8 cellular contexts compared by ENCODE assay signal in genomic region chr17:733743-734142, GRCh38. TPM values are rescaled to one million over a fixed set of nuclear protein-coding genes. Genes with fewer than 3 reads are reported as not detected.
DNase-seq lines count a peak whose midpoint lies in the region; ATAC-seq, FAIRE-seq and TF ChIP-seq lines count a peak whose summit lies in the region.

No MANE protein-coding gene starts in this region.

- H2AFZ ChIP-seq in IMR-90 (replicated peaks; ENCODE audit: low read length, poor library complexity): no peak overlapping the region
- H2AFZ ChIP-seq in mammary epithelial cell (ENCODE audit: low read depth, low read length): no peak overlapping the region

- ATAC-seq in CD4-positive, CD25-positive, alpha-beta regulatory T cell (ENCODE audit: low read depth in 2 of 2): no peak
- ATAC-seq in IMR-90 (ENCODE audit: low read depth): no peak
- ATAC-seq in naive thymus-derived CD4-positive, alpha-beta T cell: no peak
- no peak for ATAC-seq in left lung
- no peak for ATAC-seq in HG03571 (IDR thresholded peaks at IDR 0.05; ENCODE audit: unreplicated experiment)

- 38% methylated on average over 2 of the region's 10 CpGs; no CpG with 5 or more reads in 1 of the 2 experiments for WGBS in IMR-90 (ENCODE audit: extremely low coverage in 2 of 2, insufficient read length in 1 of 2), 2 experiments
- WGBS in mammary epithelial cell (ENCODE audit: low coverage, missing lambda C conversion rate): 81% methylated on average over 8 of the region's 10 CpGs

- no peak overlapping the region for H3K27ac Mint-ChIP-seq in CD4-positive, CD25-positive, alpha-beta regulatory T cell
- peak overlapping the region in 2 of 9 donors; percentile 23 to 86 for H3K27ac Mint-ChIP-seq in naive thymus-derived CD4-positive, alpha-beta T cell

- no peak for TF ChIP-seq POLR2A in IMR-90 (IDR thresholded peaks at IDR 0.05; ENCODE audit: low read depth, low read length)

- peaks cover 30% of the 10 kb centered on the region for H3K27me3 Mint-ChIP-seq in CD4-positive, CD25-positive, alpha-beta regulatory T cell
- peaks cover 0 to 9% (median 0%) of the 10 kb centered on the region in 5 donors for H3K27me3 Mint-ChIP-seq in naive thymus-derived CD4-positive, alpha-beta T cell

- intact Hi-C loops in IMR-90 (cut with micrococcal nuclease): loop anchor here (5.0 kb wide), 1 partner anchor 249 kb away; no protein-coding TSS in a partner anchor
- intact Hi-C loops in mammary epithelial cell (cut with micrococcal nuclease): loop anchor here (5.0 kb wide), 1 partner anchor 249 kb away; no protein-coding TSS in a partner anchor
- intact Hi-C loops in naive thymus-derived CD4-positive, alpha-beta T cell (cut with micrococcal nuclease): loop anchor here in 1 of 2 donors (1.0 to 5.0 kb wide), 3 partner anchors 19 to 244 kb away; partner anchors contain the start of genes GEMIN4, GLOD4, MRM3 and NXN
- intact Hi-C loops in left lung (cut with DNase I): no loop called here

- H3K27ac ChIP-seq in CD4-positive, CD25-positive, alpha-beta regulatory T cell (ENCODE audit: insufficient read depth, low read length, poor library complexity, severe bottlenecking): no peak overlapping the region
- no peak overlapping the region; the same call in 1 of the 2 replicates for H3K27ac ChIP-seq in IMR-90 (ENCODE audit: insufficient read depth, low read length)
- H3K27ac ChIP-seq in mammary epithelial cell (ENCODE audit: insufficient read depth, low read depth, low read length): peak overlapping the region; percentile 31
- no peak overlapping the region for H3K27ac ChIP-seq in naive thymus-derived CD4-positive, alpha-beta T cell (ENCODE audit: low read depth, low read length)
- no peak overlapping the region for H3K27ac ChIP-seq in left lung

- BruUV-seq in IMR-90 (replicated peaks; lab: Mats Ljungman, UMichigan) (TSS peak; percentile 28), mammary epithelial cell (replicated peaks; lab: Mats Ljungman, UMichigan) (TSS peak; percentile 16)

- no peak overlapping the region for H2BK20ac ChIP-seq in IMR-90 (ENCODE audit: low read depth, low read length)

- no peak overlapping the region for H4K91ac ChIP-seq in IMR-90 (ENCODE audit: insufficient read depth, low read depth, low read length)

- TF ChIP-seq CTCF in IMR-90 (conservative IDR thresholded peaks at IDR 0.05; ENCODE audit: low read depth, low read length): no peak
- TF ChIP-seq CTCF in mammary epithelial cell (conservative IDR thresholded peaks at IDR 0.05 in 1 of 2, IDR thresholded peaks at IDR 0.05 in 1 of 2; ENCODE audit: extremely low read depth in 1 of 2, insufficient read depth in 1 of 2, low read depth in 1 of 2, low read length in 2 of 2): no peak
- TF ChIP-seq CTCF in left lung (IDR thresholded peaks at IDR 0.05): no peak

- no peaks in the 10 kb centered on the region for H3K36me3 Mint-ChIP-seq in CD4-positive, CD25-positive, alpha-beta regulatory T cell
- peaks cover 0 to 16% (median 0%) of the 10 kb centered on the region in 5 donors for H3K36me3 Mint-ChIP-seq in naive thymus-derived CD4-positive, alpha-beta T cell

- dilution Hi-C loops in IMR-90 (cut with HindIII; ENCODE audit: low sequenced_read_pairs, unreplicated experiment) (no loop called here), mammary epithelial cell (cut with HindIII; ENCODE audit: low sequenced_read_pairs) (no loop called here)

- no peaks in the 10 kb centered on the region for H3K9me3 ChIP-seq in CD4-positive, CD25-positive, alpha-beta regulatory T cell (ENCODE audit: control insufficient read depth in 2 of 2, low read length in 2 of 2)
- H3K9me3 ChIP-seq in IMR-90 (ENCODE audit: control insufficient read depth, insufficient read depth, low read length) (no peaks in the 10 kb centered on the region), mammary epithelial cell (replicated peaks; ENCODE audit: insufficient read depth, low read length) (no peaks in the 10 kb centered on the region), left lung (no peaks in the 10 kb centered on the region)
- no peaks in the 10 kb centered on the region for H3K9me3 ChIP-seq in naive thymus-derived CD4-positive, alpha-beta T cell (ENCODE audit: control insufficient read depth in 2 of 3, low read length in 3 of 3)

- H3K9me1 ChIP-seq in IMR-90 (ENCODE audit: insufficient read depth, low read length): peaks cover 8% of the 10 kb centered on the region

- H2AK9ac ChIP-seq in IMR-90 (replicated peaks; ENCODE audit: low read depth, low read length, poor library complexity): no peak overlapping the region

- no peak overlapping the region for H2BK120ac ChIP-seq in IMR-90 (ENCODE audit: low read depth, low read length)

- TF ChIP-seq RAD21 in IMR-90 (IDR thresholded peaks at IDR 0.05; ENCODE audit: low read length): no peak

- peaks cover 13% of the 10 kb centered on the region for H3K4me1 ChIP-seq in CD4-positive, CD25-positive, alpha-beta regulatory T cell (ENCODE audit: control insufficient read depth, insufficient read depth, low read length, poor library complexity, severe bottlenecking)
- peaks cover 10% of the 10 kb centered on the region for H3K4me1 ChIP-seq in IMR-90 (ENCODE audit: control insufficient read depth, insufficient read depth, low read length)
- H3K4me1 ChIP-seq in mammary epithelial cell (ENCODE audit: insufficient read depth, low read length): peaks cover 43% of the 10 kb centered on the region
- peaks cover 4 to 9% of the 10 kb centered on the region in 2 donors for H3K4me1 ChIP-seq in naive thymus-derived CD4-positive, alpha-beta T cell (ENCODE audit: control insufficient read depth in 2 of 2, insufficient read depth in 2 of 2, low read length in 2 of 2)
- peaks cover 0 to 21% of the 10 kb centered on the region in 2 donors for H3K4me1 ChIP-seq in left lung

- POLR2A ChIA-PET in IMR-90 (lab: Charles Lee; ENCODE audit: unreplicated experiment): no interaction called here
- POLR2A ChIA-PET in naive thymus-derived CD4-positive, alpha-beta T cell (lab: Charles Lee): no interaction called here

- peak overlapping the region in 1 of 2 experiments; percentile 63; a peak in 2 of 4 replicates for H4K8ac ChIP-seq in IMR-90 (ENCODE audit: low read depth in 2 of 2, low read length in 2 of 2)

- H2BK15ac ChIP-seq in IMR-90 (ENCODE audit: low read depth, low read length): no peak overlapping the region

- 0 out of 2 replicates have a peak overlapping the region, but pooled peaks have one; percentile 38 for H4K5ac ChIP-seq in IMR-90 (ENCODE audit: low read depth, low read length)

- H3K36me3 ChIP-seq in CD4-positive, CD25-positive, alpha-beta regulatory T cell (ENCODE audit: control insufficient read depth, insufficient read depth, low read length): no peaks in the 10 kb centered on the region
- peaks cover 11% of the 10 kb centered on the region for H3K36me3 ChIP-seq in IMR-90 (ENCODE audit: control insufficient read depth, insufficient read depth, low read length)
- H3K36me3 ChIP-seq in mammary epithelial cell (ENCODE audit: insufficient read depth, low read length): peaks cover 4% of the 10 kb centered on the region
- H3K36me3 ChIP-seq in naive thymus-derived CD4-positive, alpha-beta T cell (ENCODE audit: control insufficient read depth in 2 of 3, insufficient read depth in 3 of 3, low read length in 3 of 3): no peaks in the 10 kb centered on the region
- H3K36me3 ChIP-seq in left lung: peaks cover 0 to 10% of the 10 kb centered on the region in 2 donors

- no peak for FAIRE-seq in GM19239 (lab: Jason Lieb, UNC)

- H3K4me3 ChIP-seq in CD4-positive, CD25-positive, alpha-beta regulatory T cell (ENCODE audit: low read depth, low read length): no peak overlapping the region
- H3K4me3 ChIP-seq in IMR-90 (ENCODE audit: insufficient read depth, low read depth, low read length) (peak overlapping the region; percentile 55; the same call in 1 of the 2 replicates), mammary epithelial cell (replicated peaks in 1 of 3; ENCODE audit: insufficient read depth in 1 of 3, low read depth in 2 of 3, low read length in 3 of 3) (peak overlapping the region; percentile 32 to 85 (median 55)), left lung (peak overlapping the region in 1 of 2 donors; percentile 72)
- H3K4me3 ChIP-seq in naive thymus-derived CD4-positive, alpha-beta T cell (ENCODE audit: low read length): no peak overlapping the region

- no peak overlapping the region for H3K18ac ChIP-seq in IMR-90 (ENCODE audit: low read depth, low read length)

- peak overlapping the region; percentile 81 to 89 (median 82) for H3K4me3 Mint-ChIP-seq in CD4-positive, CD25-positive, alpha-beta regulatory T cell
- H3K4me3 Mint-ChIP-seq in naive thymus-derived CD4-positive, alpha-beta T cell: peak overlapping the region; percentile 68 to 88 (median 78)

- H3K79me2 ChIP-seq in mammary epithelial cell (ENCODE audit: insufficient read depth, low read length): peaks cover 68% of the 10 kb centered on the region

- H2BK5ac ChIP-seq in IMR-90 (ENCODE audit: low read depth, low read length, poor library complexity, severe bottlenecking): no peak overlapping the region

- CTCF ChIA-PET in IMR-90 (lab: Yijun Ruan, JAX): no interaction called here
- CTCF ChIA-PET in mammary epithelial cell (lab: Charles Lee; ENCODE audit: low non-redundant PET): no interaction called here
- CTCF ChIA-PET in naive thymus-derived CD4-positive, alpha-beta T cell (lab: Charles Lee): no interaction called here

- DNase-seq in CD4-positive, CD25-positive, alpha-beta regulatory T cell: no peak
- DNase-seq in IMR-90: no peak
- DNase-seq in mammary epithelial cell: no peak
- DNase-seq in naive thymus-derived CD4-positive, alpha-beta T cell: no peak
- no peak for DNase-seq in GM19239 (ENCODE audit: insufficient read length, low spot score)
- no peak for DNase-seq in left lung
- no peak for DNase-seq in cortex of kidney (lab: John Stamatoyannopoulos, UW)

- H3K4me2 ChIP-seq in IMR-90 (ENCODE audit: low read depth, low read length) (peak overlapping the region; percentile 79), mammary epithelial cell (ENCODE audit: insufficient read depth, low read depth, low read length) (peak overlapping the region; percentile 81)

- H3K9ac ChIP-seq in IMR-90 (ENCODE audit: low read depth, low read length) (peak overlapping the region; percentile 26), mammary epithelial cell (ENCODE audit: insufficient read depth, low read length) (peak overlapping the region; percentile 59)

- no peak overlapping the region; the same call in 1 of the 2 replicates for H3K56ac ChIP-seq in IMR-90 (ENCODE audit: extremely low read depth, insufficient read depth, low read length)

- peaks cover 4% of the 10 kb centered on the region; the same call in 1 of the 2 replicates for H4K20me1 ChIP-seq in IMR-90 (ENCODE audit: insufficient read depth, low read length)
- H4K20me1 ChIP-seq in mammary epithelial cell (ENCODE audit: insufficient read depth, low read length): no peaks in the 10 kb centered on the region

- no peak overlapping the region for H3K14ac ChIP-seq in IMR-90 (replicated peaks; ENCODE audit: low read depth, low read length)

- peak overlapping the region; percentile 1; the same call in 1 of the 2 replicates for H3K4ac ChIP-seq in IMR-90 (ENCODE audit: low read depth, low read length)

- peaks cover 0 to 11% (median 3%) of the 10 kb centered on the region in 4 donors for H3K4me1 Mint-ChIP-seq in CD4-positive, CD25-positive, alpha-beta regulatory T cell
- peaks cover 0 to 35% (median 6%) of the 10 kb centered on the region in 7 donors for H3K4me1 Mint-ChIP-seq in naive thymus-derived CD4-positive, alpha-beta T cell

- no peaks in the 10 kb centered on the region for H3K9me3 Mint-ChIP-seq in CD4-positive, CD25-positive, alpha-beta regulatory T cell
- no peaks in the 10 kb centered on the region for H3K9me3 Mint-ChIP-seq in naive thymus-derived CD4-positive, alpha-beta T cell

- H3K23ac ChIP-seq in IMR-90 (ENCODE audit: low read depth, low read length): peak overlapping the region; percentile 13; the same call in 1 of the 2 replicates

- no peak overlapping the region; the same call in 1 of the 2 replicates for H2AK5ac ChIP-seq in IMR-90 (ENCODE audit: low read depth, low read length)

- in situ Hi-C loops in IMR-90 (cut with MboI; ENCODE audit: low sequenced_read_pairs) (no loop called here), mammary epithelial cell (cut with MboI; ENCODE audit: low sequenced_read_pairs in 2 of 2) (no loop called here)

- H3K27me3 ChIP-seq in CD4-positive, CD25-positive, alpha-beta regulatory T cell (ENCODE audit: control insufficient read depth, insufficient read depth, low read length): peaks cover 11% of the 10 kb centered on the region
- H3K27me3 ChIP-seq in IMR-90 (ENCODE audit: control insufficient read depth, insufficient read depth, low read length) (no peaks in the 10 kb centered on the region), mammary epithelial cell (ENCODE audit: insufficient read depth, low read length) (no peaks in the 10 kb centered on the region), left lung (peaks cover 0 to 24% of the 10 kb centered on the region in 2 donors)
- no peaks in the 10 kb centered on the region for H3K27me3 ChIP-seq in naive thymus-derived CD4-positive, alpha-beta T cell (ENCODE audit: control insufficient read depth in 2 of 2, insufficient read depth in 2 of 2, low read length in 2 of 2)

- peaks cover 33 to 66% of the 10 kb centered on the region in 2 experiments for H3K79me1 ChIP-seq in IMR-90 (ENCODE audit: low read depth in 1 of 2, low read length in 2 of 2)

RNA-seq across cellular contexts. Expression of gene TLCD3A, which starts 1.3 kb away (rescaled TPM):
- total RNA-seq in CD4-positive, CD25-positive, alpha-beta regulatory T cell: 0.67 TPM
- polyA plus RNA-seq in CD4-positive, CD25-positive, alpha-beta regulatory T cell: under 1 TPM; 0.17 to 0.51 (median 0.35) TPM
- total RNA-seq in IMR-90 (2012; rRNA removed) (14.4 and 15.2 TPM in 2 replicates), mammary epithelial cell (10 to 100 TPM; 24.2 to 41.1 TPM), left lung (10 to 100 TPM; 14.5 to 18.1 TPM)
- polyA plus RNA-seq in IMR-90 (2012; rRNA removed) (33.3 and 35.0 TPM in 2 replicates), mammary epithelial cell (62.5 TPM)
- 23.3 and 36.1 TPM in 2 replicates for polyA plus RNA-seq in IMR-90 (2012; cell fraction: cytosol; rRNA removed)
- polyA plus RNA-seq in IMR-90 (2012; cell fraction: nucleus; rRNA removed; ENCODE audit: low replicate concordance): 19.6 and 20.6 TPM in 2 replicates
- 86.8 TPM for polyA minus RNA-seq in mammary epithelial cell
- 10 to 100 TPM in 1 of 5 experiments, 1 to 10 TPM in 2, under 1 TPM in 2; 0.54 to 21.5 (median 1.2) TPM for total RNA-seq in naive thymus-derived CD4-positive, alpha-beta T cell
- polyA plus RNA-seq in naive thymus-derived CD4-positive, alpha-beta T cell: under 1 TPM in 1 of 2 donors, not detected in 1; 0.36 TPM

RNA-seq across cellular contexts. Expression of gene GEMIN4, which starts 18.3 kb away (rescaled TPM):
- total RNA-seq in CD4-positive, CD25-positive, alpha-beta regulatory T cell: 9.2 TPM
- polyA plus RNA-seq in CD4-positive, CD25-positive, alpha-beta regulatory T cell: 10 to 100 TPM; 15.7 to 34.7 (median 21.6) TPM
- total RNA-seq in IMR-90 (2012; rRNA removed) (13.9 and 16.5 TPM in 2 replicates), mammary epithelial cell (10 to 100 TPM; 17.0 to 31.4 TPM), left lung (10 to 100 TPM; 14.0 to 18.6 TPM)
- polyA plus RNA-seq in IMR-90 (2012; rRNA removed) (18.3 and 20.4 TPM in 2 replicates), mammary epithelial cell (31.1 TPM)
- polyA plus RNA-seq in IMR-90 (2012; cell fraction: cytosol; rRNA removed): 13.6 and 16.5 TPM in 2 replicates
- polyA plus RNA-seq in IMR-90 (2012; cell fraction: nucleus; rRNA removed; ENCODE audit: low replicate concordance): 29.9 and 42.3 TPM in 2 replicates
- polyA minus RNA-seq in mammary epithelial cell: 102 TPM
- 10 to 100 TPM; 15.5 to 35.0 (median 28.9) TPM for total RNA-seq in naive thymus-derived CD4-positive, alpha-beta T cell
- 10 to 100 TPM; 24.4 to 49.3 TPM for polyA plus RNA-seq in naive thymus-derived CD4-positive, alpha-beta T cell

RNA-seq across cellular contexts. Expression of gene VPS53, which starts 19.1 kb away (rescaled TPM):
- 79.1 TPM for total RNA-seq in CD4-positive, CD25-positive, alpha-beta regulatory T cell
- 1 to 10 TPM; 7.7 to 9.4 (median 8.4) TPM for polyA plus RNA-seq in CD4-positive, CD25-positive, alpha-beta regulatory T cell
- total RNA-seq in IMR-90 (2012; rRNA removed) (31.0 and 32.8 TPM in 2 replicates), mammary epithelial cell (100 to 1,000 TPM in 1 of 2 donors, 10 to 100 TPM in 1; 48.3 to 112 TPM), left lung (10 to 100 TPM; 69.3 to 84.1 TPM)
- polyA plus RNA-seq in IMR-90 (2012; rRNA removed) (19.3 and 23.4 TPM in 2 replicates), mammary epithelial cell (30.6 TPM)
- polyA plus RNA-seq in IMR-90 (2012; cell fraction: cytosol; rRNA removed): 6.8 and 8.5 TPM in 2 replicates
- 14.4 and 19.3 TPM in 2 replicates for polyA plus RNA-seq in IMR-90 (2012; cell fraction: nucleus; rRNA removed; ENCODE audit: low replicate concordance)
- 221 TPM for polyA minus RNA-seq in mammary epithelial cell
- 10 to 100 TPM; 78.9 to 98.8 (median 81.2) TPM for total RNA-seq in naive thymus-derived CD4-positive, alpha-beta T cell
- 10 to 100 TPM; 10.2 to 12.1 TPM for polyA plus RNA-seq in naive thymus-derived CD4-positive, alpha-beta T cell

RNA-seq across cellular contexts. Expression of gene GLOD4, which starts 48.3 kb away (rescaled TPM):
- 65.0 TPM for total RNA-seq in CD4-positive, CD25-positive, alpha-beta regulatory T cell
- 100 to 1,000 TPM; 103 to 115 (median 110) TPM for polyA plus RNA-seq in CD4-positive, CD25-positive, alpha-beta regulatory T cell
- 26.3 and 41.1 TPM in 2 replicates for total RNA-seq in IMR-90 (2012; rRNA removed)
- polyA plus RNA-seq in IMR-90 (2012; rRNA removed): 26.5 and 36.7 TPM in 2 replicates
- polyA plus RNA-seq in IMR-90 (2012; cell fraction: cytosol; rRNA removed): 7.9 and 19.3 TPM in 2 replicates
- polyA plus RNA-seq in IMR-90 (2012; cell fraction: nucleus; rRNA removed; ENCODE audit: low replicate concordance): 10.6 and 51.9 TPM in 2 replicates
- 10 to 100 TPM; 33.3 to 62.7 TPM for total RNA-seq in mammary epithelial cell
- polyA plus RNA-seq in mammary epithelial cell: 37.9 TPM
- 25.1 TPM for polyA minus RNA-seq in mammary epithelial cell
- total RNA-seq in naive thymus-derived CD4-positive, alpha-beta T cell: 10 to 100 TPM; 60.1 to 79.0 (median 77.6) TPM
- 100 to 1,000 TPM in 1 of 2 donors, 10 to 100 TPM in 1; 94.2 to 102 TPM for polyA plus RNA-seq in naive thymus-derived CD4-positive, alpha-beta T cell
- 10 to 100 TPM; 46.5 to 47.5 TPM for total RNA-seq in left lung

RNA-seq across cellular contexts. Expression of gene MRM3, which starts 48.4 kb away (rescaled TPM):
- 36.2 TPM for total RNA-seq in CD4-positive, CD25-positive, alpha-beta regulatory T cell
- polyA plus RNA-seq in CD4-positive, CD25-positive, alpha-beta regulatory T cell: 10 to 100 TPM; 23.2 to 33.1 (median 29.4) TPM
- total RNA-seq in IMR-90 (2012; rRNA removed) (15.2 and 16.1 TPM in 2 replicates), mammary epithelial cell (10 to 100 TPM; 14.6 to 15.3 TPM), left lung (10 to 100 TPM in 1 of 2 donors, 1 to 10 TPM in 1; 8.9 to 14.2 TPM)
- polyA plus RNA-seq in IMR-90 (2012; rRNA removed) (8.9 and 9.0 TPM in 2 replicates), mammary epithelial cell (11.8 TPM)
- polyA plus RNA-seq in IMR-90 (2012; cell fraction: cytosol; rRNA removed): 8.3 and 10.0 TPM in 2 replicates
- 5.4 and 7.5 TPM in 2 replicates for polyA plus RNA-seq in IMR-90 (2012; cell fraction: nucleus; rRNA removed; ENCODE audit: low replicate concordance)
- polyA minus RNA-seq in mammary epithelial cell: 2.7 TPM
- total RNA-seq in naive thymus-derived CD4-positive, alpha-beta T cell: 10 to 100 TPM; 19.3 to 47.1 (median 25.9) TPM
- 10 to 100 TPM; 24.4 to 32.5 TPM for polyA plus RNA-seq in naive thymus-derived CD4-positive, alpha-beta T cell

Comparison
In these comparisons a context has a peak if more than half of its experiments do, and no peak if none do; other contexts are left out.
1. H3K4me3 ChIP-seq: peak in IMR-90 (single experiment) and mammary epithelial cell (3 of 3); none in CD4-positive, CD25-positive, alpha-beta regulatory T cell (single experiment) and naive thymus-derived CD4-positive, alpha-beta T cell (single experiment).
2. intact Hi-C loops: an anchor here in IMR-90 (5.0 kb wide) and mammary epithelial cell (5.0 kb wide); none called in left lung.